ENCODE assay signal across 8 cellular contexts in genomic region chr9:4666042-4666699, GRCh38. TPM values are rescaled to one million over a fixed set of nuclear protein-coding genes. Genes with fewer than 3 reads are reported as not detected.
DNase-seq lines count a peak whose midpoint lies in the region; ATAC-seq, FAIRE-seq and TF ChIP-seq lines count a peak whose summit lies in the region.

Gene SPATA6L (minus strand): TSS chr9:4666480. CDS start chr9:4666250, 230 bp downstream.

- TF ChIP-seq POLR2A in IMR-90 (IDR thresholded peaks at IDR 0.05; ENCODE audit: low read depth, low read length) = no peak

- H3K36me3 ChIP-seq in IMR-90 (ENCODE audit: control insufficient read depth, insufficient read depth, low read length) = no peaks in the 10 kb centered on the region
- no peaks in the 10 kb centered on the region for H3K36me3 ChIP-seq in parathyroid adenoma (ENCODE audit: control insufficient read depth, insufficient read depth, low read length)

- POLR2A ChIA-PET in GM10248 (lab: Yijun Ruan, JAX) = interaction anchor here (0.6 to 1.4 kb wide), 4 partner anchors 13 to 764 kb away, joined by 3 to 4 read pairs (median 3); partner anchors contain the start of genes CDC37L1 and SLC1A1
- POLR2A ChIA-PET in IMR-90 (lab: Charles Lee; ENCODE audit: unreplicated experiment) = no interaction called here

- peaks cover 9 to 14% of the 10 kb centered on the region in 2 experiments; a peak in 3 of 4 replicates for H3K79me1 ChIP-seq in IMR-90 (ENCODE audit: low read depth in 1 of 2, low read length in 2 of 2)

- H3K9ac ChIP-seq in IMR-90 (ENCODE audit: low read depth, low read length) = peak within 1 kb of the TSS; percentile 50
- no peak within 1 kb of the TSS for H3K9ac ChIP-seq in parathyroid adenoma

- no peak within 1 kb of the TSS for H2BK20ac ChIP-seq in IMR-90 (ENCODE audit: low read depth, low read length)

- peak within 1 kb of the TSS; percentile 46 for H2BK120ac ChIP-seq in IMR-90 (ENCODE audit: low read depth, low read length)

- TF ChIP-seq CTCF in GM10248 (IDR thresholded peaks at IDR 0.05; ENCODE audit: control extremely low read depth, extremely low read depth, low read depth, missing control alignments) = peak; percentile 25
- no peak for TF ChIP-seq CTCF in IMR-90 (conservative IDR thresholded peaks at IDR 0.05; ENCODE audit: low read depth, low read length)
- no peak for TF ChIP-seq CTCF in parathyroid adenoma (IDR thresholded peaks at IDR 0.05)

- TF ChIP-seq RAD21 in IMR-90 (IDR thresholded peaks at IDR 0.05; ENCODE audit: low read length) = no peak

- peak within 1 kb of the TSS; percentile 16 to 88 for H4K8ac ChIP-seq in IMR-90 (ENCODE audit: low read depth in 2 of 2, low read length in 2 of 2)

- H2BK5ac ChIP-seq in IMR-90 (ENCODE audit: low read depth, low read length, poor library complexity, severe bottlenecking) = no peak within 1 kb of the TSS

- H3K23ac ChIP-seq in IMR-90 (ENCODE audit: low read depth, low read length) = peak within 1 kb of the TSS; percentile 50; the same call in 1 of the 2 replicates

- intact Hi-C loops in IMR-90 (cut with micrococcal nuclease) (loop anchor here (10.0 kb wide), 1 partner anchor 351 kb away; no protein-coding TSS in a partner anchor), left ventricle myocardium superior (cut with micrococcal nuclease) (no loop called here)

- DNase-seq in GM10248 (ENCODE audit: extremely low spot score) = peak; percentile 58
- peak; percentile 45 for DNase-seq in IMR-90
- peak; percentile 58 for DNase-seq in SW480 (ENCODE audit: low spot score)
- DNase-seq in anterior cingulate cortex (lab: John Stamatoyannopoulos, UW) = peak in 56 of 58 donors; percentile 15 to 78 (median 51)
- peak; percentile 81 for DNase-seq in left ventricle myocardium superior
- no peak for DNase-seq in RCC 7860 (ENCODE audit: low spot score)

- peak within 1 kb of the TSS; percentile 51; the same call in 1 of the 2 replicates for H3K14ac ChIP-seq in IMR-90 (replicated peaks; ENCODE audit: low read depth, low read length)

- H2BK15ac ChIP-seq in IMR-90 (ENCODE audit: low read depth, low read length) = peak within 1 kb of the TSS; percentile 15; the same call in 1 of the 3 replicates

- H4K5ac ChIP-seq in IMR-90 (ENCODE audit: low read depth, low read length) = peak within 1 kb of the TSS; percentile 4; the same call in 1 of the 2 replicates

- no peaks in the 10 kb centered on the region for H3K9me3 ChIP-seq in IMR-90 (ENCODE audit: control insufficient read depth, insufficient read depth, low read length)
- H3K9me3 ChIP-seq in parathyroid adenoma (ENCODE audit: control insufficient read depth, low read length) = no peaks in the 10 kb centered on the region

- peak within 1 kb of the TSS; percentile 64 for H3K4ac ChIP-seq in IMR-90 (ENCODE audit: low read depth, low read length)

- ATAC-seq in IMR-90 (ENCODE audit: low read depth) (peak; percentile 55), left ventricle myocardium superior (peak; percentile 73), HG03108 (IDR thresholded peaks at IDR 0.05; ENCODE audit: unreplicated experiment) (no peak)

- peak within 1 kb of the TSS; percentile 81 for H3K4me2 ChIP-seq in IMR-90 (ENCODE audit: low read depth, low read length)
- peak within 1 kb of the TSS; percentile 62 for H3K4me2 ChIP-seq in parathyroid adenoma (ENCODE audit: low read length)

- H2AFZ ChIP-seq in IMR-90 (replicated peaks; ENCODE audit: low read length, poor library complexity) (peak within 1 kb of the TSS; percentile 80), parathyroid adenoma (peak within 1 kb of the TSS; percentile 44)

- H4K91ac ChIP-seq in IMR-90 (ENCODE audit: insufficient read depth, low read depth, low read length) = peak within 1 kb of the TSS; percentile 29; the same call in 1 of the 2 replicates

- no peaks in the 10 kb centered on the region for H3K79me2 ChIP-seq in parathyroid adenoma

- in situ Hi-C loops in IMR-90 (cut with MboI; ENCODE audit: low sequenced_read_pairs) = no loop called here

- CTCF ChIA-PET in GM10248 (lab: Yijun Ruan, JAX) (interaction anchor here (0.9 to 2.9 kb wide), 6 partner anchors 8 to 96 kb away, joined by 3 to 8 read pairs (median 4); partner anchors contain the start of gene CDC37L1), IMR-90 (lab: Yijun Ruan, JAX) (interaction anchor here (1.6 kb wide), 1 partner anchor 9 kb away, joined by 5 read pairs; no protein-coding TSS in a partner anchor)

- H3K27me3 ChIP-seq in IMR-90 (ENCODE audit: control insufficient read depth, insufficient read depth, low read length) = no peaks in the 10 kb centered on the region; the same call in 1 of the 2 replicates
- no peaks in the 10 kb centered on the region for H3K27me3 ChIP-seq in parathyroid adenoma (ENCODE audit: control insufficient read depth, insufficient read depth, low read length)

- H4K20me1 ChIP-seq in IMR-90 (ENCODE audit: insufficient read depth, low read length) = no peaks in the 10 kb centered on the region

- 0 out of 2 replicates have a peak within 1 kb of the TSS, but pooled peaks have one; percentile 45 for H3K56ac ChIP-seq in IMR-90 (ENCODE audit: extremely low read depth, insufficient read depth, low read length)

- peak within 1 kb of the TSS; percentile 16 for H3K18ac ChIP-seq in IMR-90 (ENCODE audit: low read depth, low read length)

- H3K9me1 ChIP-seq in IMR-90 (ENCODE audit: insufficient read depth, low read length) = peaks cover 8% of the 10 kb centered on the region

- H3K27ac ChIP-seq in IMR-90 (ENCODE audit: insufficient read depth, low read length) (peak within 1 kb of the TSS; percentile 31; the same call in 1 of the 2 replicates), parathyroid adenoma (peak within 1 kb of the TSS; percentile 56)

- H2AK9ac ChIP-seq in IMR-90 (replicated peaks; ENCODE audit: low read depth, low read length, poor library complexity) = peak within 1 kb of the TSS; percentile 22

- dilution Hi-C loops in IMR-90 (cut with HindIII; ENCODE audit: low sequenced_read_pairs, unreplicated experiment) = no loop called here

- H3K4me1 ChIP-seq in IMR-90 (ENCODE audit: control insufficient read depth, insufficient read depth, low read length) (peaks cover 9% of the 10 kb centered on the region), parathyroid adenoma (peaks cover 2% of the 10 kb centered on the region)

- BruUV-seq in IMR-90 (replicated peaks; lab: Mats Ljungman, UMichigan) = no TSS peak

- no peak for FAIRE-seq in RCC 7860 (lab: Jason Lieb, UNC)

- H2AK5ac ChIP-seq in IMR-90 (ENCODE audit: low read depth, low read length) = peak within 1 kb of the TSS; percentile 29; the same call in 1 of the 2 replicates

- H3K4me3 ChIP-seq in IMR-90 (ENCODE audit: insufficient read depth, low read depth, low read length) (peak within 1 kb of the TSS; percentile 56), parathyroid adenoma (ENCODE audit: low read depth, low read length) (peak within 1 kb of the TSS; percentile 49)

- 5% methylated on average over 11 of the region's 36 CpGs; no CpG with 5 or more reads in 1 of the 2 experiments for WGBS in IMR-90 (ENCODE audit: extremely low coverage in 2 of 2, insufficient read length in 1 of 2), 2 experiments

TF ChIP-seq in IMR-90, 13 proteins besides CTCF, POLR2A, EP300 and RAD21:
- TF ChIP-seq MXI1 (IDR thresholded peaks at IDR 0.05; ENCODE audit: borderline replicate concordance, low read depth, low read length) (peak; percentile 53), RFX5 (IDR thresholded peaks at IDR 0.05; ENCODE audit: low read depth, low read length) (no peak), MAZ (IDR thresholded peaks at IDR 0.05; ENCODE audit: borderline replicate concordance, low read depth, low read length) (peak; percentile 13; the same call in 1 of the 2 replicates)
TF ChIP-seq in IMR-90: peak in this region for 2.

RNA-seq across cellular contexts. Expression of gene SPATA6L, which starts in this region (rescaled TPM):
- total RNA-seq in IMR-90 (2012; rRNA removed) (0.18 and 0.28 TPM in 2 replicates), left ventricle myocardium superior (0.87 TPM)
- polyA plus RNA-seq in IMR-90 (2012; rRNA removed) = 0.60 and 0.84 TPM in 2 replicates
- 0.04 TPM in 1 of 2 replicates, not detected in the other for polyA plus RNA-seq in IMR-90 (2012; cell fraction: cytosol; rRNA removed)
- polyA plus RNA-seq in IMR-90 (2012; cell fraction: nucleus; rRNA removed; ENCODE audit: low replicate concordance) = 0.47 and 1.4 TPM in 2 replicates

Comparison
In these comparisons a context has a peak if more than half of its experiments do, and no peak if none do; other contexts are left out.
1. Peak in DNase-seq and ATAC-seq in left ventricle myocardium superior; RNA of the gene not detected or under 1 TPM.